In the genomic region with DNA sequence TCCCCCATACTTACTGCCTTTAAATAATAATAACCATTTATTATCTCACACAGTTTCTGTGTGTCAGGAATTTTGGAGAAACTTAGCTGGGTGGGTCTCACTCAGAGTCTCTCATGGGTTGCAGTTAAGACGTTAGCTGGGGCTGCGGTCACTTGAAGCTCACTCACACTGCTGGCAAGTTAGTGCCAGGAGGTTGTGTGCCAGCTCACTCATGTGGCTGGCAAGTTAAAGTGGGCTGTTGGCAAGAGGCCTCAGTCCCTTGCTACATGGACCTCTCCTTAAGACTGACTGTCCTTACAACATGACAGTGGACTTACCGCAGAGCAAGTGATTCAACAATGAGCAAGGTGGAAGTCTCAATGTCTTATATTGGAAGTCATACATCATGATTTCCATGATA, we compare ENCODE assay signal across 18 cellular contexts.
DNase-seq lines count a peak whose midpoint lies in the region; TF ChIP-seq lines count a peak whose summit lies in the region.
"Had no signal": no experiment of that assay in that cellular context is flagged by ENCODE, and none has a peak within 500 bp of the region (broad histone marks: within the 10 kb centered on the region; RNA-seq: fewer than 3 reads in every experiment).

No MANE protein-coding gene starts in this region.

- no peaks in the 10 kb centered on the region for H3K9me3 ChIP-seq in neuronal stem cell (replicated peaks in 1 of 2; ENCODE audit: control insufficient read depth in 2 of 2, insufficient read depth in 1 of 2, low read depth in 1 of 2, low read length in 2 of 2)
- no peaks in the 10 kb centered on the region for H3K9me3 ChIP-seq in thyroid gland
- H3K9me3 ChIP-seq in MM.1S (replicated peaks; ENCODE audit: insufficient read depth, low read length), result no peaks in the 10 kb centered on the region; the same call in 1 of the 2 replicates
- H3K9me3 ChIP-seq: A549; BLaER1 treated with 17β-estradiol and CSF1 and Interleukin-3, amounts not matched to agents 10 nM and 100 nM; Caco-2 had no signal

- no peaks in the 10 kb centered on the region for H3K9me2 ChIP-seq in MM.1S (replicated peaks; ENCODE audit: insufficient read depth, low read length)

- no peak overlapping the region for H3K18ac ChIP-seq in neuronal stem cell (ENCODE audit: low read length)

- no peaks in the 10 kb centered on the region for H3K79me2 ChIP-seq in MM.1S (ENCODE audit: low read length)

- intact Hi-C loops in thyroid gland (cut with DNase I), result no loop called here

- H2BK120ac ChIP-seq in neuronal stem cell (ENCODE audit: low read depth, low read length), result no peak overlapping the region

- H3K4me3 ChIP-seq in neuronal stem cell (ENCODE audit: low read length in 2 of 2), result no peak overlapping the region
- H3K4me3 ChIP-seq in thyroid gland (replicated peaks in 1 of 3), result no peak overlapping the region
- no peak overlapping the region for H3K4me3 ChIP-seq in MM.1S (ENCODE audit: low read length)
- H3K4me3 ChIP-seq: A549; BLaER1 treated with 17β-estradiol and CSF1 and Interleukin-3, amounts not matched to agents 10 nM and 100 nM; GM12878 had no signal

- H3K23ac ChIP-seq in neuronal stem cell (ENCODE audit: low read depth, low read length, poor library complexity), result no peak overlapping the region

- no peaks in the 10 kb centered on the region for H4K20me1 ChIP-seq in MM.1S (ENCODE audit: insufficient read depth, low read length)
- H4K20me1 ChIP-seq: BLaER1 treated with 17β-estradiol and CSF1 and Interleukin-3, amounts not matched to agents 10 nM and 100 nM had no signal

- no peak overlapping the region for H4K8ac ChIP-seq in neuronal stem cell (ENCODE audit: low read depth, low read length)

- H3F3A ChIP-seq in MM.1S (ENCODE audit: insufficient read depth, low read length), result no peaks in the 10 kb centered on the region

- no peaks in the 10 kb centered on the region for H3K27me3 ChIP-seq in neuronal stem cell (ENCODE audit: control insufficient read depth in 3 of 3, insufficient read depth in 3 of 3, low read depth in 1 of 3, low read length in 3 of 3)
- no peaks in the 10 kb centered on the region for H3K27me3 ChIP-seq in thyroid gland
- no peaks in the 10 kb centered on the region for H3K27me3 ChIP-seq in MM.1S (replicated peaks; ENCODE audit: insufficient read depth, low read length)
- H3K27me3 ChIP-seq: BLaER1 treated with 17β-estradiol and CSF1 and Interleukin-3, amounts not matched to agents 10 nM and 100 nM had no signal

- no peak overlapping the region for H4K91ac ChIP-seq in neuronal stem cell (ENCODE audit: low read depth, low read length, poor library complexity)

- H2BK5ac ChIP-seq in neuronal stem cell (ENCODE audit: low read length), result no peak overlapping the region

- TF ChIP-seq CTCF in thyroid gland (IDR thresholded peaks at IDR 0.05) (no peak), MM.1S (IDR thresholded peaks at IDR 0.05; ENCODE audit: low read length) (no peak)

- H3K27ac ChIP-seq in neuronal stem cell (replicated peaks; ENCODE audit: low read length) (no peak overlapping the region), thyroid gland (no peak overlapping the region), MM.1S (ENCODE audit: low read length) (no peak overlapping the region)
- H3K27ac ChIP-seq: 22Rv1; A549; BLaER1 treated with 17β-estradiol and CSF1 and Interleukin-3, amounts not matched to agents 10 nM and 100 nM; C4-2B had no signal

- H3K4ac ChIP-seq in neuronal stem cell (ENCODE audit: low read length), result peak overlapping the region; percentile 76

- H3K4me1 ChIP-seq in neuronal stem cell (ENCODE audit: control insufficient read depth in 2 of 2, insufficient read depth in 1 of 2, low read depth in 1 of 2, low read length in 2 of 2), result no peaks in the 10 kb centered on the region
- H3K4me1 ChIP-seq in thyroid gland, result peaks cover 0 to 3% of the 10 kb centered on the region in 2 donors
- no peaks in the 10 kb centered on the region for H3K4me1 ChIP-seq in MM.1S (ENCODE audit: low read length)
- H3K4me1 ChIP-seq: A549; BLaER1 treated with 17β-estradiol and CSF1 and Interleukin-3, amounts not matched to agents 10 nM and 100 nM had no signal

- H2AK5ac ChIP-seq in neuronal stem cell (ENCODE audit: low read depth, low read length), result no peak overlapping the region

- no peak for TF ChIP-seq POLR2A in thyroid gland (IDR thresholded peaks at IDR 0.05)

- H3K4me2 ChIP-seq in neuronal stem cell (ENCODE audit: insufficient read depth, low read length, poor library complexity, severe bottlenecking), result no peak overlapping the region
- H3K4me2 ChIP-seq in MM.1S (ENCODE audit: low read depth, low read length), result no peak overlapping the region
- H3K4me2 ChIP-seq: A549; BLaER1 treated with 17β-estradiol and CSF1 and Interleukin-3, amounts not matched to agents 10 nM and 100 nM had no signal

- H3K36me3 ChIP-seq in neuronal stem cell (replicated peaks in 1 of 2; ENCODE audit: control insufficient read depth in 2 of 2, insufficient read depth in 2 of 2, low read length in 2 of 2) (no peaks in the 10 kb centered on the region), thyroid gland (no peaks in the 10 kb centered on the region), MM.1S (replicated peaks; ENCODE audit: insufficient read depth, low read length) (no peaks in the 10 kb centered on the region)
- H3K36me3 ChIP-seq: BLaER1 treated with 17β-estradiol and CSF1 and Interleukin-3, amounts not matched to agents 10 nM and 100 nM had no signal

- H3K14ac ChIP-seq in neuronal stem cell (ENCODE audit: low read length), result no peak overlapping the region

- no CpG with 5 or more reads among the region's 3 CpGs for WGBS in neuronal stem cell (ENCODE audit: extremely low coverage in 2 of 2, insufficient read length in 2 of 2, insufficient replicate concordance in 1 of 2), 2 donors
- WGBS in thyroid gland, 2 donors, result 49 to 60% methylated on average over 3 of the region's 3 CpGs

- H3K79me1 ChIP-seq in neuronal stem cell (ENCODE audit: low read depth, low read length), result no peaks in the 10 kb centered on the region

- DNase-seq in Daoy (ENCODE audit: low read depth) (peak; percentile 2), neuronal stem cell (ENCODE audit: low spot score) (no peak), thyroid gland (peak; percentile 61 to 67), cerebellum (ENCODE audit: low spot score) (no peak), MM.1S (no peak)
- DNase-seq: AML-193; Caco-2; Calu3; CD4-positive, alpha-beta T cell; CD8-positive, alpha-beta T cell; DMS79 treated with DMSO at 0.1 percent for 48 hours; EL; GDM1 had no signal

- no peak overlapping the region for H2BK12ac ChIP-seq in neuronal stem cell (ENCODE audit: low read length)

- H3K9ac ChIP-seq in neuronal stem cell (ENCODE audit: low read depth, low read length, poor library complexity) (no peak overlapping the region), MM.1S (ENCODE audit: low read length) (no peak overlapping the region)
- H3K9ac ChIP-seq: BLaER1 treated with 17β-estradiol and CSF1 and Interleukin-3, amounts not matched to agents 10 nM and 100 nM had no signal

- no peak overlapping the region for H2BK15ac ChIP-seq in neuronal stem cell (ENCODE audit: low read length)

- H2AFZ ChIP-seq in neuronal stem cell (ENCODE audit: low read length), result no peak overlapping the region
- H2AFZ ChIP-seq in MM.1S (ENCODE audit: low read length), result no peak overlapping the region

Comparison
In these comparisons a context has a peak if more than half of its experiments do, and no peak if none do; other contexts are left out.
1. DNase-seq: peak in Daoy (single experiment) and thyroid gland (2 of 2); none in neuronal stem cell (single experiment), cerebellum (single experiment) and MM.1S (single experiment).